21 cellular contexts compared by ENCODE assay signal in genomic region chr6:55977959-55978358, GRCh38.
DNase-seq lines count a peak whose midpoint lies in the region; ATAC-seq, FAIRE-seq and TF ChIP-seq lines count a peak whose summit lies in the region.
"Had no signal": no experiment of that assay in that cellular context is flagged by ENCODE, and none has a peak within 500 bp of the region (broad histone marks: within the 10 kb centered on the region; RNA-seq: fewer than 3 reads in every experiment).

No MANE protein-coding gene starts in this region.

- TF ChIP-seq CTCF in A549 (IDR thresholded peaks at IDR 0.05) (no peak), osteoblast (IDR thresholded peaks at IDR 0.05; ENCODE audit: extremely low read depth, low read depth, low read length) (no peak), left ventricle myocardium inferior (IDR thresholded peaks at IDR 0.05; ENCODE audit: borderline replicate concordance) (no peak)

- 75% methylated on average over 1 of the region's 1 CpG for WGBS in A549 (ENCODE audit: missing lambda C conversion rate)

- no peaks in the 10 kb centered on the region for H3K79me2 ChIP-seq in osteoblast (ENCODE audit: insufficient read depth, low read length)

- no peak overlapping the region for H3K27ac ChIP-seq in A549
- peak overlapping the region; percentile 76 for H3K27ac ChIP-seq in SK-N-MC
- H3K27ac ChIP-seq in osteoblast (ENCODE audit: low read depth, low read length) = no peak overlapping the region
- H3K27ac ChIP-seq in left ventricle myocardium inferior (replicated peaks) = no peak overlapping the region
- H3K27ac ChIP-seq: BLaER1, C4-2B had no signal

- TF ChIP-seq POLR2A in A549 (IDR thresholded peaks at IDR 0.05; ENCODE audit: low read length) = no peak
- TF ChIP-seq POLR2A in H54 (IDR thresholded peaks at IDR 0.05; ENCODE audit: low read depth, low read length) = no peak

- FAIRE-seq in A549 (lab: Jason Lieb, UNC) (no peak), H54 (lab: Jason Lieb, UNC) (peak; percentile 11)
- FAIRE-seq: D721Med, GM12878, GM19239 had no signal

- H3K4me2 ChIP-seq in A549 (no peak overlapping the region), osteoblast (ENCODE audit: insufficient read depth, low read length) (no peak overlapping the region)
- H3K4me2 ChIP-seq: BLaER1, GM23338 had no signal

- no peak overlapping the region for H3K9ac ChIP-seq in SK-N-MC (ENCODE audit: insufficient read length)
- H3K9ac ChIP-seq: BLaER1 had no signal

- H2AFZ ChIP-seq in osteoblast (ENCODE audit: low read length) = no peak overlapping the region
- H2AFZ ChIP-seq: GM23338 had no signal

- intact Hi-C loops in left ventricle myocardium inferior (cut with micrococcal nuclease) = no loop called here

- H3K27me3 ChIP-seq in osteoblast (ENCODE audit: insufficient read depth, low read length) = no peaks in the 10 kb centered on the region
- no peaks in the 10 kb centered on the region for H3K27me3 ChIP-seq in left ventricle myocardium inferior (ENCODE audit: low read depth)
- H3K27me3 ChIP-seq: BLaER1 had no signal

- no peak for TF ChIP-seq RAD21 in A549 (conservative IDR thresholded peaks at IDR 0.05 in 1 of 2, IDR thresholded peaks at IDR 0.05 in 1 of 2)

- POLR2A ChIA-PET in A549 (lab: Yijun Ruan, JAX) = no interaction called here

- H3K9me3 ChIP-seq in A549 (no peaks in the 10 kb centered on the region), SK-N-MC (ENCODE audit: low read depth, low read length) (0 out of 2 replicates have a peak, but pooled peaks cover 5% of the 10 kb centered on the region), osteoblast (ENCODE audit: low read depth, low read length) (no peaks in the 10 kb centered on the region), left ventricle myocardium inferior (replicated peaks) (no peaks in the 10 kb centered on the region)
- H3K9me3 ChIP-seq: BLaER1 had no signal

- no peak overlapping the region for H3K4me3 ChIP-seq in A549
- no peak overlapping the region for H3K4me3 ChIP-seq in SK-N-MC
- no peak overlapping the region for H3K4me3 ChIP-seq in osteoblast (ENCODE audit: insufficient read depth, low read length)
- H3K4me3 ChIP-seq in left ventricle myocardium inferior = no peak overlapping the region
- H3K4me3 ChIP-seq: BLaER1, GM12878, GM23338 had no signal

- no peak for ATAC-seq in A549
- ATAC-seq: CD8-positive, alpha-beta T cell; GM12878; GM23338 had no signal

- H3K4me1 ChIP-seq in A549 = no peaks in the 10 kb centered on the region
- H3K4me1 ChIP-seq in osteoblast (ENCODE audit: insufficient read depth, low read length) = no peaks in the 10 kb centered on the region
- H3K4me1 ChIP-seq in left ventricle myocardium inferior = no peaks in the 10 kb centered on the region
- H3K4me1 ChIP-seq: BLaER1 had no signal

- CTCF ChIA-PET in A549 (lab: Yijun Ruan, JAX) = interaction anchor here (1.7 to 4.8 kb wide), 2 partner anchors 314 to 701 kb away, joined by 3 to 41 read pairs; no protein-coding TSS in a partner anchor

- no peak for DNase-seq in A549 (ENCODE audit: low read depth in 1 of 2, low spot score in 1 of 2)
- DNase-seq in H54 (ENCODE audit: insufficient read length, low spot score) = no peak
- no peak for DNase-seq in SK-N-MC (ENCODE audit: low read depth, low spot score)
- DNase-seq in osteoblast (ENCODE audit: insufficient read length, low spot score, missing footprints) = peak; percentile 15
- DNase-seq in GM19240 (ENCODE audit: insufficient read length, low spot score) = no peak
- DNase-seq in left ventricle myocardium inferior = no peak
- DNase-seq in kidney tubule cell (ENCODE audit: low spot score) = no peak
- DNase-seq: 8988T; CD4-positive, CD25-positive, alpha-beta regulatory T cell; CD8-positive, alpha-beta T cell; DMS 273 treated with DMSO at 0.1 percent for 48 hours; DMS79; EL; GDM1; HCEC 1CT had no signal

- H4K20me1 ChIP-seq in osteoblast (ENCODE audit: insufficient read depth, low read length) = no peaks in the 10 kb centered on the region
- H4K20me1 ChIP-seq: BLaER1 had no signal

- no peak for TF ChIP-seq EP300 in A549 (IDR thresholded peaks at IDR 0.05)

- no peaks in the 10 kb centered on the region; the same call in 1 of the 2 replicates for H3K36me3 ChIP-seq in SK-N-MC (ENCODE audit: insufficient read depth, low read length)
- H3K36me3 ChIP-seq in osteoblast (ENCODE audit: insufficient read depth, low read length) = no peaks in the 10 kb centered on the region
- no peaks in the 10 kb centered on the region for H3K36me3 ChIP-seq in left ventricle myocardium inferior
- H3K36me3 ChIP-seq: BLaER1 had no signal

TF ChIP-seq in A549, 52 proteins besides CTCF, POLR2A, EP300 and RAD21:
- TF ChIP-seq TP53 (CRISPR knock-in tag; IDR thresholded peaks at IDR 0.05) = no peak
- peak; percentile 28 for TF ChIP-seq MAFK (IDR thresholded peaks at IDR 0.05; ENCODE audit: partially characterized antibody)
